1 cellular context compared by ENCODE assay signal in the genomic region with DNA sequence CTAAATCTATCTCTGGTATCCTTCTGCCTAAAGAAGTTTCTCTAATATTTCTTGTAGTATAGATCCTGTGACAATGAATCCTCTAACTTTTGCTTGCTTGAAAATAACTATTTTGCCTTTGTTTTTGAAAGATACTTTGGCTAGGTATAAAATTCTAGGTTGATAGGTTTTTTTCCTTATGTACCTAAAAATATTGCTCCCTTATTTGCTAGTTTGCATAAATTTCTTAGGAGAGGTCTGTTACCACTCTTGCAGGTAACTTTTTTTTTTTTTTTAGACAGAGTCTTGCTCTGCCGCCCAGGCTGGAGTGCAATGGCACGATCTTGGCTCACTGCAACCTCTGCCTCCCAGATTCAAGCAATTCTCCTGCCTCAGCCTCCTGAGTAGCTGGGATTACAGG. TPM values are rescaled to one million over a fixed set of nuclear protein-coding genes. Genes with fewer than 3 reads are reported as not detected.
"Had no signal": no experiment of that assay in that cellular context is flagged by ENCODE, and none has a peak within 500 bp of the region (broad histone marks: within the 10 kb centered on the region; RNA-seq: fewer than 3 reads in every experiment).

No MANE protein-coding gene starts in this region.

RNA-seq across cellular contexts. Expression of gene RGS9BP, which starts 28.4 kb away (rescaled TPM):
- polyA plus RNA-seq: GM23338 had no signal
